ENCODE assay signal across 14 cellular contexts in the genomic region with DNA sequence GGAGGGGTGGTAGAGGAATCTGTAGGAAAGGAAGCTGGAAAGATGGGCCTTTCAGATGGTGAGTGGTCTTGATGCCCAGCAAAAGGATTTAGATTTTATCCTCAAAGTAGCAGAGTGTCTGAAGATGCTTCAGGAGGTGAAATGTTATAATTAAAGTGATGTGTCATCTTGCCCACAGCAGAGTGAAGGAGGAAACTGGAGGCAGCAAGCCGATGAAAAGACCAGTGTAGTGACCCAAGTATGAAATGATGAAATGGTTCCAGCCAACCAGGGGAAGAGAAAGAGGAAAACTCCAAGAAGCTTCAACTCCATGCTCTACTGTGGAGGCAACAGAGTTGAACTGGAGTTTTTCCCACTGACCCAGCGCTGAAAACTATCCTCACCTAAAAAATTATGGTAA.
DNase-seq lines count a peak whose midpoint lies in the region; ATAC-seq lines count a peak whose summit lies in the region.
"Had no signal": no experiment of that assay in that cellular context is flagged by ENCODE, and none has a peak within 500 bp of the region (broad histone marks: within the 10 kb centered on the region; RNA-seq: fewer than 3 reads in every experiment).

No MANE protein-coding gene starts in this region.

- DNase-seq in activated CD4-positive, alpha-beta T cell treated with anti-CD3 and anti-CD28 coated beads, Interleukin-2, amount 10 ng/mL, durations not matched to agents 24 days and 14 days, result no peak
- DNase-seq in activated CD4-positive, alpha-beta T cell treated with anti-CD3 and anti-CD28 coated beads for 48 hours, result no peak
- DNase-seq in M059J (ENCODE audit: low read depth) (peak; percentile 10), NCI-H524 treated with DMSO at 0.1 percent for 48 hours (lab: John Stamatoyannopoulos, UW) (no peak), DMS 273 treated with DMSO at 0.1 percent for 48 hours (lab: John Stamatoyannopoulos, UW) (no peak)
- DNase-seq in central memory CD8-positive, alpha-beta T cell (ENCODE audit: low spot score in 2 of 2), result no peak
- DNase-seq in effector CD4-positive, alpha-beta T cell, result no peak
- DNase-seq: activated effector memory CD4-positive, alpha-beta T cell treated with anti-CD3 and anti-CD28 coated beads, Interleukin-2, amount 50 U/mL, for 16 hours; hippocampal formation; left colon; NCI-H187 treated with DMSO at 0.1 percent for 48 hours; PC-3; testis had no signal

- H3K27me3 Mint-ChIP-seq in activated CD4-positive, alpha-beta T cell treated with anti-CD3 and anti-CD28 coated beads, Interleukin-2, amount 10 ng/mL, durations not matched to agents 24 days and 14 days, result no peaks in the 10 kb centered on the region
- no peaks in the 10 kb centered on the region for H3K27me3 Mint-ChIP-seq in central memory CD8-positive, alpha-beta T cell
- no peaks in the 10 kb centered on the region for H3K27me3 Mint-ChIP-seq in stimulated activated memory B cell treated with anti-CD40 and anti-IgM and Interleukin-4, amounts not matched to agents 10 μg/mL and 1 μg/mL and 100 μg/mL, for 72 hours

- H3K36me3 Mint-ChIP-seq in activated CD4-positive, alpha-beta T cell treated with anti-CD3 and anti-CD28 coated beads, Interleukin-2, amount 10 ng/mL, durations not matched to agents 24 days and 14 days (ENCODE audit: low read depth), result peaks cover 17% of the 10 kb centered on the region
- H3K36me3 Mint-ChIP-seq in central memory CD8-positive, alpha-beta T cell (ENCODE audit: insufficient read depth), result peaks cover 6% of the 10 kb centered on the region
- H3K36me3 Mint-ChIP-seq in stimulated activated memory B cell treated with anti-CD40 and anti-IgM and Interleukin-4, amounts not matched to agents 10 μg/mL and 1 μg/mL and 100 μg/mL, for 72 hours, result no peaks in the 10 kb centered on the region

- H3K27ac Mint-ChIP-seq in activated CD4-positive, alpha-beta T cell treated with anti-CD3 and anti-CD28 coated beads, Interleukin-2, amount 10 ng/mL, durations not matched to agents 24 days and 14 days, result peak overlapping the region; percentile 86
- peak overlapping the region; percentile 2 for H3K27ac Mint-ChIP-seq in central memory CD8-positive, alpha-beta T cell (ENCODE audit: low read depth)
- H3K27ac Mint-ChIP-seq in stimulated activated memory B cell treated with anti-CD40 and anti-IgM and Interleukin-4, amounts not matched to agents 10 μg/mL and 1 μg/mL and 100 μg/mL, for 72 hours, result peak overlapping the region; percentile 69

- peaks cover 69% of the 10 kb centered on the region for H3K4me1 Mint-ChIP-seq in activated CD4-positive, alpha-beta T cell treated with anti-CD3 and anti-CD28 coated beads, Interleukin-2, amount 10 ng/mL, durations not matched to agents 24 days and 14 days
- peaks cover 77% of the 10 kb centered on the region for H3K4me1 Mint-ChIP-seq in central memory CD8-positive, alpha-beta T cell
- H3K4me1 Mint-ChIP-seq in stimulated activated memory B cell treated with anti-CD40 and anti-IgM and Interleukin-4, amounts not matched to agents 10 μg/mL and 1 μg/mL and 100 μg/mL, for 72 hours, result peaks cover 82% of the 10 kb centered on the region

- intact Hi-C loops in activated CD4-positive, alpha-beta T cell treated with anti-CD3 and anti-CD28 coated beads, Interleukin-2, amount 10 ng/mL, durations not matched to agents 24 days and 14 days (cut with micrococcal nuclease), result loop anchor here (2.0 kb wide), 1 partner anchor 13 kb away; no protein-coding TSS in a partner anchor

- no peak for ATAC-seq in central memory CD8-positive, alpha-beta T cell (replicated peaks; ENCODE audit: extremely low read depth, poor library complexity, severe bottlenecking)
- no peak for ATAC-seq in stimulated activated memory B cell treated with anti-CD40 and anti-IgM and Interleukin-4, amounts not matched to agents 10 μg/mL and 1 μg/mL and 100 μg/mL, for 72 hours
- ATAC-seq: left colon, PC-3 had no signal

- peak overlapping the region; percentile 63 for H3K4me3 Mint-ChIP-seq in activated CD4-positive, alpha-beta T cell treated with anti-CD3 and anti-CD28 coated beads, Interleukin-2, amount 10 ng/mL, durations not matched to agents 24 days and 14 days
- peak overlapping the region; percentile 42 for H3K4me3 Mint-ChIP-seq in central memory CD8-positive, alpha-beta T cell
- H3K4me3 Mint-ChIP-seq in stimulated activated memory B cell treated with anti-CD40 and anti-IgM and Interleukin-4, amounts not matched to agents 10 μg/mL and 1 μg/mL and 100 μg/mL, for 72 hours, result peak overlapping the region; percentile 22

- H3K9me3 Mint-ChIP-seq in activated CD4-positive, alpha-beta T cell treated with anti-CD3 and anti-CD28 coated beads, Interleukin-2, amount 10 ng/mL, durations not matched to agents 24 days and 14 days, result peaks cover 4% of the 10 kb centered on the region
- H3K9me3 Mint-ChIP-seq in central memory CD8-positive, alpha-beta T cell, result no peaks in the 10 kb centered on the region
- H3K9me3 Mint-ChIP-seq in stimulated activated memory B cell treated with anti-CD40 and anti-IgM and Interleukin-4, amounts not matched to agents 10 μg/mL and 1 μg/mL and 100 μg/mL, for 72 hours, result no peaks in the 10 kb centered on the region

Comparison
In these comparisons a context has a peak if more than half of its experiments do, and no peak if none do; other contexts are left out.
1. H3K27ac Mint-ChIP-seq: peak in every context shown above with its lines; median percentile 86 in activated CD4-positive, alpha-beta T cell treated with anti-CD3 and anti-CD28 coated beads, Interleukin-2, amount 10 ng/mL, durations not matched to agents 24 days and 14 days; 69 in stimulated activated memory B cell treated with anti-CD40 and anti-IgM and Interleukin-4, amounts not matched to agents 10 μg/mL and 1 μg/mL and 100 μg/mL, for 72 hours; 2 in central memory CD8-positive, alpha-beta T cell.